ENCODE assay signal across 28 cellular contexts in the genomic region with DNA sequence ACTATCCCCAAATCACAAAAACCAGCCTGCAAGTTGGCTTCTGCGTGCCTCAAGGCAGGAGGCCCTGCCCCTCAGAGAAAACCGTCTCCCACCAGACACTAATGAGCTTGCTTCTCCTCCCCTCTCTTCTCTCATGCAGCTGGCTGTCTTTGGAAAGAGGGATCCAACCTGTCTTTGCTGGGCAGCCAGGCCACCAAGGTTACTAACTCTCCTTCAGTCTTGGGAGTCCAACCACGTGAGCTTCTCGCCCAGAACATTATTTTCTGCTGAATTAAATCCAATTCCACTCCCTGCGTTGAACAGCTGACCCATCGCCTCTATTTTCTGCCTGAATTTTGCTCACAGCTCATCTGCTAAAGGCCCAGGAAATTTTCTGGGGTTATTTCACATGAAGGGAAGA.
"Had no signal": no experiment of that assay in that cellular context is flagged by ENCODE, and none has a peak within 500 bp of the region (broad histone marks: within the 10 kb centered on the region; RNA-seq: fewer than 3 reads in every experiment).

No MANE protein-coding gene starts in this region.

- H3K27me3 ChIP-seq: body of pancreas had no signal

- H3K9me3 ChIP-seq: body of pancreas, esophagus squamous epithelium, gastroesophageal sphincter had no signal

- H3K4me3 ChIP-seq: body of pancreas, esophagus squamous epithelium, gastroesophageal sphincter had no signal

- H3K9me3 Mint-ChIP-seq: activated CD4-positive, alpha-beta memory T cell treated with anti-CD3 and anti-CD28 coated beads for 36 hours; activated CD4-positive, alpha-beta T cell treated with anti-CD3 and anti-CD28 coated beads, Interleukin-2, amount 10 ng/mL, durations not matched to agents 24 days and 14 days; activated T-cell treated with anti-CD3 and anti-CD28 coated beads, Interleukin-2, amount 50 U/mL, for 24 hours; activated T-helper 17 cell treated with anti-CD3 and anti-CD28 coated beads, Interleukin-2, amount 50 U/mL, for 72 hours; effector memory CD8-positive, alpha-beta T cell had no signal

- H3K36me3 Mint-ChIP-seq: activated CD4-positive, alpha-beta memory T cell treated with anti-CD3 and anti-CD28 coated beads for 36 hours; activated naive CD8-positive, alpha-beta T cell had no signal

- H3K4me1 ChIP-seq: body of pancreas, esophagus squamous epithelium, gastroesophageal sphincter had no signal

- H3K4me1 Mint-ChIP-seq: activated CD4-positive, alpha-beta T cell treated with anti-CD3 and anti-CD28 coated beads for 36 hours; activated CD4-positive, alpha-beta T cell treated with anti-CD3 and anti-CD28 coated beads, Interleukin-2, amount 10 ng/mL, durations not matched to agents 24 days and 14 days; activated T-helper 17 cell treated with anti-CD3 and anti-CD28 coated beads, Interleukin-2, amount 50 U/mL, for 72 hours had no signal

- ATAC-seq: activated CD4-positive, alpha-beta T cell treated with anti-CD3 and anti-CD28 coated beads for 36 hours; activated CD8-positive, alpha-beta T cell treated with anti-CD3 and anti-CD28 coated beads, Interleukin-2, amount 10 ng/mL, durations not matched to agents 7 days and 5 days; body of pancreas; effector memory CD8-positive, alpha-beta T cell; gastroesophageal sphincter had no signal

- H3K27me3 Mint-ChIP-seq: activated CD4-positive, alpha-beta T cell treated with anti-CD3 and anti-CD28 coated beads, Interleukin-2, amount 10 ng/mL, durations not matched to agents 24 days and 14 days had no signal

- H3K27ac ChIP-seq: body of pancreas, esophagus squamous epithelium, gastroesophageal sphincter had no signal

- H3K27ac Mint-ChIP-seq: activated CD4-positive, alpha-beta memory T cell treated with anti-CD3 and anti-CD28 coated beads for 36 hours; activated CD4-positive, alpha-beta T cell treated with anti-CD3 and anti-CD28 coated beads for 36 hours; activated CD4-positive, alpha-beta T cell treated with anti-CD3 and anti-CD28 coated beads, Interleukin-2, amount 10 ng/mL, durations not matched to agents 24 days and 14 days; activated CD8-positive, alpha-beta T cell treated with anti-CD3 and anti-CD28 coated beads, Interleukin-2, amount 10 ng/mL, durations not matched to agents 7 days and 5 days; activated naive CD8-positive, alpha-beta T cell; activated T-cell treated with anti-CD3 and anti-CD28 coated beads, Interleukin-2, amount 50 U/mL, for 24 hours; activated T-helper 17 cell treated with anti-CD3 and anti-CD28 coated beads, Interleukin-2, amount 50 U/mL, for 72 hours; effector memory CD8-positive, alpha-beta T cell had no signal

- DNase-seq: activated CD4-positive, alpha-beta memory T cell treated with anti-CD3 and anti-CD28 coated beads for 36 hours; activated CD4-positive, alpha-beta T cell treated with anti-CD3 and anti-CD28 coated beads for 36 hours; activated CD4-positive, alpha-beta T cell treated with anti-CD3 and anti-CD28 coated beads, Interleukin-2, amount 10 ng/mL, durations not matched to agents 24 days and 14 days; activated CD4-positive, CD25-positive, alpha-beta regulatory T cell; activated CD4-positive, CD25-positive, alpha-beta regulatory T cell treated with anti-CD3 and anti-CD28 coated beads, Interleukin-2, amount 50 U/mL, for 72 hours; activated CD8-positive, alpha-beta memory T cell treated with anti-CD3 and anti-CD28 coated beads, Interleukin-2, amount 50 U/mL, for 48 hours; activated CD8-positive, alpha-beta T cell treated with anti-CD3 and anti-CD28 coated beads, Interleukin-2, amount 10 ng/mL, durations not matched to agents 7 days and 5 days; activated effector memory CD4-positive, alpha-beta T cell treated with Interleukin-2 at 50 U/mL for 16 hours; activated gamma-delta T cell treated with Interleukin-2 at 50 U/mL for 16 hours; activated naive CD4-positive, alpha-beta T cell treated with anti-CD3 and anti-CD28 coated beads, Interleukin-2, amount 50 U/mL, for 16 hours; activated naive CD4-positive, alpha-beta T cell treated with Interleukin-2 at 50 U/mL for 16 hours; activated T-cell treated with anti-CD3 and anti-CD28 coated beads for 4 hours; activated T-cell treated with anti-CD3 and anti-CD28 coated beads, Interleukin-2, amount 50 U/mL, for 24 hours; amniotic stem cell; anterior cingulate cortex; body of pancreas; caudate nucleus; cortex of kidney; dermis blood vessel endothelial cell; effector CD4-positive, alpha-beta T cell; effector memory CD8-positive, alpha-beta T cell; erythroblast; esophagus squamous epithelium; foreskin melanocyte; T-helper 2 cell had no signal

- H3K4me3 Mint-ChIP-seq: activated CD4-positive, alpha-beta memory T cell treated with anti-CD3 and anti-CD28 coated beads for 36 hours; activated CD4-positive, alpha-beta T cell treated with anti-CD3 and anti-CD28 coated beads for 36 hours; activated CD4-positive, alpha-beta T cell treated with anti-CD3 and anti-CD28 coated beads, Interleukin-2, amount 10 ng/mL, durations not matched to agents 24 days and 14 days; activated CD8-positive, alpha-beta T cell treated with anti-CD3 and anti-CD28 coated beads, Interleukin-2, amount 10 ng/mL, durations not matched to agents 7 days and 5 days; activated naive CD8-positive, alpha-beta T cell; activated T-cell treated with anti-CD3 and anti-CD28 coated beads, Interleukin-2, amount 50 U/mL, for 24 hours; activated T-helper 17 cell treated with anti-CD3 and anti-CD28 coated beads, Interleukin-2, amount 50 U/mL, for 72 hours; effector memory CD8-positive, alpha-beta T cell had no signal

- H3K36me3 ChIP-seq: esophagus squamous epithelium, gastroesophageal sphincter had no signal
